ENCODE assay signal across 1 cellular context in the genomic region with DNA sequence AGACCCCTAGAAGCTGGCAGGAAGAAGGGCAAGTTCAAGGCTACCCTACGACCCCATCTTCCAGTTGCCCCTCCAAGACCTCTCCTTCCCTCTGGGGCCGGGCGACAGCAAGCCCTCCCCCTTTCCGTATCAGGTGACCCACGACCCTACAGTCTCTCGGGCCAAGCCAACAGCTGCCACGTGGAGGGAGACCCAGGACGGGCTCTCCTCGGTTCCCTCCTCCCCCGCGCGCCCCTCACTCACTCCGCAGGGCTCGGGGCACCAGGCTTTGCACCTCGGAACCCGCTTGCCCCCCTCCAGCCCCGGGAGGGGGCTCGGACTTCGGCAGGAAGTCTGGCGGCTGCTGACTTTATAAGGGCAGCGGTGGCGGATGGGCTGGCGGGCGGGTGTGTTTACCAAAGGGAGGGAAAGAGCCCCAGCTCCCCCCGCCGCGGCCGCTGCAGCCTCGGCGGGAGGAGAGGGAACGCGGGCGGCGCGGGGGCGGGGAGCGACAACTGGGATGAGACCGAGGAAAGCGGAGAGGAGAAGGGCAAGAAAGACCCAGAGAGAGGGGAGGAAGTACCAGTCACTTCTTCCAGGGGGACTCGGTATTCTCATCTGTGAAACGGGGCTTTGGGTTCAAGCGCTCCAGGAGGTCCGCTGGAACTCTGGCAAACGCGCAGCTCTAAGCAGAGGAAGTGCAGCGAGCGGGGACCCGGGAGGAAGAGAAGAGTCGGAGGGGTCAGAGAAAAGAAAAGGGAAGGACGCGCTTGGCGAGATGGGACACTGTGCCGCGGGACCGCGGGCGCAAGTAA.
TF ChIP-seq lines count a peak whose summit lies in the region.

No MANE protein-coding gene starts in this region.

TF ChIP-seq in A549, 52 proteins besides CTCF, POLR2A, EP300 and RAD21 (continued from another document):
- TF ChIP-seq, protein P1, sequence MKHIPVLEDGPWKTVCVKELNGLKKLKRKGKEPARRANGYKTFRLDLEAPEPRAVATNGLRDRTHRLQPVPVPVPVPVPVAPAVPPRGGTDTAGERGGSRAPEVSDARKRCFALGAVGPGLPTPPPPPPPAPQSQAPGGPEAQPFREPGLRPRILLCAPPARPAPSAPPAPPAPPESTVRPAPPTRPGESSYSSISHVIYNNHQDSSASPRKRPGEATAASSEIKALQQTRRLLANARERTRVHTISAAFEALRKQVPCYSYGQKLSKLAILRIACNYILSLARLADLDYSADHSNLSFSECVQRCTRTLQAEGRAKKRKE (CRISPR knock-in tag; IDR thresholded peaks at IDR 0.05; ENCODE audit: low read depth): no peak
- TF ChIP-seq KDM5A (IDR thresholded peaks at IDR 0.05): no peak
- no peak for TF ChIP-seq CHD4 (IDR thresholded peaks at IDR 0.05; ENCODE audit: borderline replicate concordance)
- peak; percentile 84 for TF ChIP-seq KDM1A (IDR thresholded peaks at IDR 0.05; ENCODE audit: low read depth)
- no peak for TF ChIP-seq HOXB13 (CRISPR knock-in tag; IDR thresholded peaks at IDR 0.05; ENCODE audit: low read depth)
- no peak for TF ChIP-seq ZNF302 (CRISPR knock-in tag; IDR thresholded peaks at IDR 0.05)
- no peak for TF ChIP-seq JUNB (IDR thresholded peaks at IDR 0.05)
- TF ChIP-seq JUN (IDR thresholded peaks at IDR 0.05): no peak; a peak in 1 of 5 replicates
- no peak for TF ChIP-seq CHD2 (IDR thresholded peaks at IDR 0.05; ENCODE audit: low read length, partially characterized antibody)
TF ChIP-seq in A549: peak in this region for 2.
